In genomic region chr4:146927710-146928109, GRCh38 we compare ENCODE assay signal across 35 cellular contexts. TPM values are rescaled to one million over a fixed set of nuclear protein-coding genes. Genes with fewer than 3 reads are reported as not detected.
"Had no signal": no experiment of that assay in that cellular context is flagged by ENCODE, and none has a peak within 500 bp of the region (broad histone marks: within the 10 kb centered on the region; RNA-seq: fewer than 3 reads in every experiment).

No MANE protein-coding gene starts in this region.

- H3K36me3 Mint-ChIP-seq: activated naive CD8-positive, alpha-beta T cell had no signal

- ATAC-seq: activated CD4-positive, CD25-positive, alpha-beta regulatory T cell treated with anti-CD3 and anti-CD28 coated beads, Interleukin-2, amount 50 U/mL, for 24 hours; activated CD8-positive, alpha-beta T cell treated with anti-CD3 and anti-CD28 coated beads for 36 hours; activated T-cell treated with anti-CD3 and anti-CD28 coated beads, Interleukin-2, amount 50 U/mL, for 4 hours; activated T-helper 17 cell treated with anti-CD3 and anti-CD28 coated beads, Interleukin-2, amount 50 U/mL, for 72 hours; foreskin keratinocyte; gastrocnemius medialis; T-helper 17 cell had no signal

- H3K4me1 ChIP-seq: colonic mucosa, esophagus squamous epithelium, foreskin keratinocyte, gastrocnemius medialis had no signal

- H3K27ac ChIP-seq: brain microvascular endothelial cell, colonic mucosa, epithelial cell of prostate, esophagus squamous epithelium, foreskin keratinocyte, gastrocnemius medialis, WERI-Rb-1 had no signal

- H3K4me3 Mint-ChIP-seq: activated B cell treated with CpG ODN at 0.5 μM for 24 hours; activated CD8-positive, alpha-beta T cell treated with anti-CD3 and anti-CD28 coated beads for 36 hours; activated naive CD8-positive, alpha-beta T cell; activated T-cell treated with anti-CD3 and anti-CD28 coated beads, Interleukin-2, amount 50 U/mL, for 4 hours; activated T-helper 17 cell treated with anti-CD3 and anti-CD28 coated beads, Interleukin-2, amount 50 U/mL, for 72 hours; T-helper 17 cell; T-helper 2 cell treated with Interferon-gamma antibody and Interleukin-4, amounts not matched to agents 5 μg/mL and 100 μg/mL, for 36 hours had no signal

- H3K9me3 Mint-ChIP-seq: activated B cell treated with CpG ODN at 0.5 μM for 24 hours; activated CD8-positive, alpha-beta T cell treated with anti-CD3 and anti-CD28 coated beads for 36 hours; activated T-cell treated with anti-CD3 and anti-CD28 coated beads, Interleukin-2, amount 50 U/mL, for 4 hours; activated T-helper 17 cell treated with anti-CD3 and anti-CD28 coated beads, Interleukin-2, amount 50 U/mL, for 72 hours; T-helper 2 cell treated with Interferon-gamma antibody and Interleukin-4, amounts not matched to agents 5 μg/mL and 100 μg/mL, for 36 hours had no signal

- H3K9me3 ChIP-seq: colonic mucosa, esophagus squamous epithelium, gastrocnemius medialis had no signal

- H3K27me3 ChIP-seq: brain microvascular endothelial cell, colonic mucosa, gastrocnemius medialis had no signal

- H3K4me3 ChIP-seq: colonic mucosa, esophagus squamous epithelium, gastrocnemius medialis had no signal

- H3K36me3 ChIP-seq: brain microvascular endothelial cell, colonic mucosa, esophagus squamous epithelium, gastrocnemius medialis, WERI-Rb-1 had no signal

- H3K4me1 Mint-ChIP-seq: activated B cell treated with CpG ODN at 0.5 μM for 24 hours; activated T-helper 17 cell treated with anti-CD3 and anti-CD28 coated beads, Interleukin-2, amount 50 U/mL, for 72 hours; T-helper 17 cell had no signal

- H3K27ac Mint-ChIP-seq: activated B cell treated with CpG ODN at 0.5 μM for 24 hours; activated CD8-positive, alpha-beta T cell treated with anti-CD3 and anti-CD28 coated beads for 36 hours; activated naive CD8-positive, alpha-beta T cell; activated T-helper 17 cell treated with anti-CD3 and anti-CD28 coated beads, Interleukin-2, amount 50 U/mL, for 72 hours; T-helper 17 cell; T-helper 2 cell treated with Interferon-gamma antibody and Interleukin-4, amounts not matched to agents 5 μg/mL and 100 μg/mL, for 36 hours had no signal

- DNase-seq: activated B cell treated with CpG ODN at 0.5 μM for 24 hours; activated CD4-positive, alpha-beta T cell treated with anti-CD3 and anti-CD28 coated beads for 48 hours; activated CD4-positive, alpha-beta T cell treated with anti-CD3 and anti-CD28 coated beads, Interleukin-2, amount 50 U/mL, for 1 hour; activated CD4-positive, alpha-beta T cell treated with anti-CD3 and anti-CD28 coated beads, Interleukin-2, amount 50 U/mL, for 48 hours; activated CD8-positive, alpha-beta memory T cell treated with anti-CD3 and anti-CD28 coated beads for 24 hours; activated CD8-positive, alpha-beta T cell treated with anti-CD3 and anti-CD28 coated beads for 36 hours; activated effector memory CD4-positive, alpha-beta T cell treated with Interleukin-2 at 50 U/mL for 16 hours; activated gamma-delta T cell treated with Interleukin-2 at 50 U/mL for 16 hours; activated naive CD4-positive, alpha-beta T cell treated with anti-CD3 and anti-CD28 coated beads, Interleukin-2, amount 50 U/mL, for 16 hours; activated naive CD4-positive, alpha-beta T cell treated with Interleukin-2 at 50 U/mL for 16 hours; activated T-cell treated with anti-CD3 and anti-CD28 coated beads, Interleukin-2, amount 50 U/mL, for 4 hours; amniotic stem cell; anterior cingulate cortex; brain microvascular endothelial cell; caudate nucleus; colonic mucosa; effector CD8-positive, alpha-beta T cell; esophagus squamous epithelium; foreskin keratinocyte; gastrocnemius medialis; glutamatergic neuron; T-helper 1 cell; T-helper 17 cell; T1000; WERI-Rb-1 had no signal

RNA-seq across cellular contexts. Expression of gene TTC29, which starts 18.0 kb away (rescaled TPM):
- total RNA-seq: activated B cell treated with CpG ODN at 0.5 μM for 24 hours; activated CD8-positive, alpha-beta T cell treated with anti-CD3 and anti-CD28 coated beads for 36 hours; activated T-cell treated with anti-CD3 and anti-CD28 coated beads, Interleukin-2, amount 50 U/mL, for 4 hours; activated T-helper 17 cell treated with anti-CD3 and anti-CD28 coated beads, Interleukin-2, amount 50 U/mL, for 72 hours; astrocyte; bronchial epithelial cell; colonic mucosa; dermis microvascular lymphatic vessel endothelial cell; endothelial cell of umbilical vein; esophagus squamous epithelium; foreskin keratinocyte; gastrocnemius medialis; T-helper 17 cell had no signal
- polyA plus RNA-seq: endothelial cell of umbilical vein, esophagus, foreskin keratinocyte had no signal
